Comparison of ENCODE assay signal across 14 cellular contexts in genomic region chr2:215505044-215505786, GRCh38.
DNase-seq lines count a peak whose midpoint lies in the region; ATAC-seq, FAIRE-seq and TF ChIP-seq lines count a peak whose summit lies in the region.
"Had no signal": no experiment of that assay in that cellular context is flagged by ENCODE, and none has a peak within 500 bp of the region (broad histone marks: within the 10 kb centered on the region; RNA-seq: fewer than 3 reads in every experiment).

No MANE protein-coding gene starts in this region.

- no peak for ATAC-seq in SK-N-SH treated with all-trans-retinoic acid at 6 μM for 48 hours
- peak; percentile 62 for ATAC-seq in sciatic nerve
- no peak for ATAC-seq in HG02763 (IDR thresholded peaks at IDR 0.05; ENCODE audit: unreplicated experiment)

- peak overlapping the region; percentile 41 for H3K9ac ChIP-seq in GM23248

- no peaks in the 10 kb centered on the region for H3K9me2 ChIP-seq in GM23248 (ENCODE audit: insufficient read depth)

- no peak overlapping the region for H2AFZ ChIP-seq in GM23248

- no peaks in the 10 kb centered on the region for H3K36me3 ChIP-seq in GM23248 (ENCODE audit: low read depth)
- H3K36me3 ChIP-seq: spleen had no signal

- intact Hi-C loops in sciatic nerve (cut with DNase I), result no loop called here

- H4K20me1 ChIP-seq in GM23248 (ENCODE audit: insufficient read depth), result no peaks in the 10 kb centered on the region

- no peaks in the 10 kb centered on the region for H3K27me3 ChIP-seq in GM23248 (replicated peaks; ENCODE audit: insufficient read depth)
- H3K27me3 ChIP-seq: spleen had no signal

- DNase-seq in GM23248 (peak; percentile 80), fibroblast of peridontal ligament (ENCODE audit: extremely low read depth) (peak; percentile 68), sciatic nerve (ENCODE audit: low spot score) (no peak), frontal cortex (ENCODE audit: low spot score in 2 of 2) (no peak), NCI-H2029 (lab: John Stamatoyannopoulos, UW) (no peak)
- no peak for DNase-seq in effector CD4-positive, alpha-beta T cell
- DNase-seq: activated CD8-positive, alpha-beta memory T cell treated with anti-CD3 and anti-CD28 coated beads, Interleukin-2, amount 50 U/mL, for 48 hours; DND-41; NCI-H1417; NK-92 treated with Interleukin-12 subunit alpha and Interleukin-12 subunit beta, amount 100 ng/mL, for 24 hours; spleen had no signal

- no peaks in the 10 kb centered on the region for H3K79me2 ChIP-seq in GM23248 (ENCODE audit: insufficient read depth)

- 33 to 38% methylated on average over 4 of the region's 4 CpGs for WGBS in GM23248 (ENCODE audit: low coverage in 1 of 2, low lambda C conversion rate in 2 of 2, missing lambda C conversion rate in 2 of 2), 2 experiments

- H3F3A ChIP-seq in GM23248 (ENCODE audit: insufficient read depth), result peaks cover 62% of the 10 kb centered on the region

- peak overlapping the region; percentile 68 for H3K4me2 ChIP-seq in GM23248 (ENCODE audit: unreplicated experiment)

- in situ Hi-C loops in GM23248 (cut with MboI), result no loop called here

- FAIRE-seq in frontal cortex (lab: Jason Lieb, UNC), result no peak
- FAIRE-seq: H54 had no signal

- no peaks in the 10 kb centered on the region for H3K9me3 ChIP-seq in GM23248 (ENCODE audit: low read depth)
- H3K9me3 ChIP-seq: spleen had no signal

- H3K27ac ChIP-seq in GM23248, result peak overlapping the region; percentile 88
- H3K27ac ChIP-seq: spleen had no signal

- H3K4me1 ChIP-seq in GM23248 (ENCODE audit: insufficient read depth), result peaks cover 69% of the 10 kb centered on the region

- peak overlapping the region; percentile 23; the same call in 1 of the 2 replicates for H3K4me3 ChIP-seq in GM23248
- H3K4me3 ChIP-seq: spleen had no signal

TF ChIP-seq in SK-N-SH treated with all-trans-retinoic acid at 6 μM for 48 hours, 23 proteins besides CTCF, POLR2A, EP300 and RAD21:
- TF ChIP-seq RARB (CRISPR knock-in tag; IDR thresholded peaks at IDR 0.05) (no peak), ISL1 (CRISPR knock-in tag; IDR thresholded peaks at IDR 0.05) (0 out of 2 replicates have a peak, but pooled peaks have one; percentile 7)

Comparison
In these comparisons a context has a peak if more than half of its experiments do, and no peak if none do; other contexts are left out.
1. DNase-seq: peak in GM23248 (single experiment) and fibroblast of peridontal ligament (single experiment); none in sciatic nerve (single experiment), frontal cortex (0 of 2), NCI-H2029 (single experiment) and effector CD4-positive, alpha-beta T cell (single experiment).